Comparison of ENCODE assay signal across 8 cellular contexts in genomic region chr19:30228113-30228725, GRCh38.
DNase-seq lines count a peak whose midpoint lies in the region; ATAC-seq and TF ChIP-seq lines count a peak whose summit lies in the region.

No MANE protein-coding gene starts in this region.

- no peak overlapping the region for H2BK120ac ChIP-seq in trophoblast cell (ENCODE audit: insufficient read depth, low read length, poor library complexity)

- POLR2A ChIA-PET in CD8-positive, alpha-beta memory T cell (lab: Charles Lee) = no interaction called here

- no peaks in the 10 kb centered on the region for H3K79me1 ChIP-seq in trophoblast cell (ENCODE audit: low read length)

- H2AK5ac ChIP-seq in trophoblast cell (ENCODE audit: low read length) = no peak overlapping the region

- H3K18ac ChIP-seq in trophoblast cell (ENCODE audit: low read length) = no peak overlapping the region

- H3K9ac ChIP-seq in fibroblast of lung (ENCODE audit: insufficient read depth, low read length) (peak overlapping the region; percentile 16), trophoblast cell (ENCODE audit: low read length) (no peak overlapping the region)

- H4K8ac ChIP-seq in trophoblast cell (ENCODE audit: low read depth, low read length) = no peak overlapping the region

- TF ChIP-seq CTCF in fibroblast of lung (conservative IDR thresholded peaks at IDR 0.05 in 1 of 2, IDR thresholded peaks at IDR 0.05 in 1 of 2; ENCODE audit: low read depth in 1 of 2, low read length in 2 of 2) = no peak

- no peak overlapping the region for H4K12ac ChIP-seq in trophoblast cell (ENCODE audit: low read depth, low read length)

- no peak overlapping the region for H3K14ac ChIP-seq in trophoblast cell (ENCODE audit: low read length)

- H3K4ac ChIP-seq in trophoblast cell (ENCODE audit: low read depth, low read length) = no peak overlapping the region

- no CpG with 5 or more reads among the region's 43 CpGs for WGBS in trophoblast cell (ENCODE audit: extremely low coverage, insufficient coverage, insufficient read length)

- CTCF ChIA-PET in CD8-positive, alpha-beta memory T cell (lab: Charles Lee) = no interaction called here

- TF ChIP-seq POLR2A in erythroblast (IDR thresholded peaks at IDR 0.05; ENCODE audit: low read length) = no peak

- peak overlapping the region in 1 of 8 donors; percentile 74 for H3K27ac Mint-ChIP-seq in CD8-positive, alpha-beta memory T cell

- H3K36me3 ChIP-seq in CD8-positive, alpha-beta memory T cell (ENCODE audit: insufficient read depth, low read length) = no peaks in the 10 kb centered on the region
- no peaks in the 10 kb centered on the region for H3K36me3 ChIP-seq in fibroblast of lung (ENCODE audit: control insufficient read depth, insufficient read depth, low read length)
- no peaks in the 10 kb centered on the region for H3K36me3 ChIP-seq in trophoblast cell (ENCODE audit: control insufficient read depth in 1 of 2, insufficient read depth in 2 of 2, low read length in 2 of 2)

- no peak overlapping the region for H3K4me3 ChIP-seq in CD8-positive, alpha-beta memory T cell (ENCODE audit: low read length)
- H3K4me3 ChIP-seq in fibroblast of lung (replicated peaks in 1 of 4; ENCODE audit: control extremely low read depth in 1 of 4, insufficient read depth in 1 of 4, low read depth in 3 of 4, low read length in 4 of 4) (peak overlapping the region; percentile 30 to 45 (median 36)), trophoblast cell (ENCODE audit: low read depth, low read length) (peak overlapping the region; percentile 56)

- H3K79me2 ChIP-seq in fibroblast of lung (ENCODE audit: control insufficient read depth, insufficient read depth, low read length) (no peaks in the 10 kb centered on the region), trophoblast cell (ENCODE audit: control insufficient read depth, insufficient read depth, low read length, poor library complexity) (no peaks in the 10 kb centered on the region)

- H3K27me3 ChIP-seq in CD8-positive, alpha-beta memory T cell (ENCODE audit: insufficient read depth, low read length, poor library complexity, severe bottlenecking) = peaks cover 6% of the 10 kb centered on the region
- peaks cover 13% of the 10 kb centered on the region for H3K27me3 ChIP-seq in fibroblast of lung (ENCODE audit: control insufficient read depth, insufficient read depth, low read length)
- H3K27me3 ChIP-seq in trophoblast cell (ENCODE audit: insufficient read depth, low read length) = peaks cover 58% of the 10 kb centered on the region

- no peaks in the 10 kb centered on the region for H3K36me3 Mint-ChIP-seq in CD8-positive, alpha-beta memory T cell

- no peak overlapping the region for H4K91ac ChIP-seq in trophoblast cell (ENCODE audit: low read depth, low read length)

- H3K27ac ChIP-seq in CD8-positive, alpha-beta memory T cell (ENCODE audit: low read depth, low read length) = no peak overlapping the region
- H3K27ac ChIP-seq in fibroblast of lung (ENCODE audit: insufficient read depth, low read length) (no peak overlapping the region), trophoblast cell (ENCODE audit: low read depth, low read length) (no peak overlapping the region)

- peaks cover 20 to 37% (median 31%) of the 10 kb centered on the region in 3 donors for H3K4me1 Mint-ChIP-seq in CD8-positive, alpha-beta memory T cell

- H2AFZ ChIP-seq in fibroblast of lung (ENCODE audit: low read length) (peak overlapping the region; percentile 35), trophoblast cell (ENCODE audit: insufficient read depth, low read length, poor library complexity) (peak overlapping the region; percentile 6)

- H2BK12ac ChIP-seq in trophoblast cell (ENCODE audit: low read length) = no peak overlapping the region

- H3K23ac ChIP-seq in trophoblast cell (ENCODE audit: low read length) = no peak overlapping the region

- H3K4me1 ChIP-seq in CD8-positive, alpha-beta memory T cell (ENCODE audit: insufficient read depth, low read length) = peaks cover 8% of the 10 kb centered on the region
- H3K4me1 ChIP-seq in fibroblast of lung (ENCODE audit: control insufficient read depth, extremely low read depth, insufficient read depth, low read length) (peaks cover 2% of the 10 kb centered on the region), trophoblast cell (ENCODE audit: control insufficient read depth in 1 of 2, insufficient read depth in 2 of 2, low read length in 2 of 2) (peaks cover 6 to 10% of the 10 kb centered on the region in 2 experiments)

- no peak overlapping the region for H2BK5ac ChIP-seq in trophoblast cell (ENCODE audit: low read depth, low read length, poor library complexity)

- H3K27me3 Mint-ChIP-seq in CD8-positive, alpha-beta memory T cell = peaks cover 60 to 74% of the 10 kb centered on the region in 2 donors

- no peaks in the 10 kb centered on the region for H4K20me1 ChIP-seq in fibroblast of lung (ENCODE audit: control insufficient read depth, extremely low read depth, insufficient read depth, low read length)

- H3K9me3 ChIP-seq in CD8-positive, alpha-beta memory T cell (ENCODE audit: low read length) = no peaks in the 10 kb centered on the region
- H3K9me3 ChIP-seq in fibroblast of lung (ENCODE audit: control insufficient read depth, insufficient read depth, low read depth, low read length) (no peaks in the 10 kb centered on the region), trophoblast cell (ENCODE audit: insufficient read depth, low read depth, low read length) (peaks cover 2% of the 10 kb centered on the region)

- no peak for DNase-seq in CD8-positive, alpha-beta memory T cell
- peak; percentile 18 for DNase-seq in NCI-H82 treated with DMSO at 0.1 percent for 48 hours (lab: John Stamatoyannopoulos, UW; ENCODE audit: unreplicated experiment)
- DNase-seq in fibroblast of lung (ENCODE audit: low read depth in 2 of 2) = no peak
- no peak for DNase-seq in trophoblast cell
- DNase-seq in erythroblast (lab: John Stamatoyannopoulos, UW) = no peak
- DNase-seq in COLO829 (ENCODE audit: low spot score) = no peak
- no peak for DNase-seq in activated naive CD4-positive, alpha-beta T cell (lab: John Stamatoyannopoulos, UW)

- H3K4me2 ChIP-seq in fibroblast of lung (ENCODE audit: extremely low read depth, insufficient read depth, low read length) (peak overlapping the region; percentile 82), trophoblast cell (ENCODE audit: low read length) (peak overlapping the region; percentile 87)

- H3K9me3 Mint-ChIP-seq in CD8-positive, alpha-beta memory T cell = peaks cover 0 to 3% (median 0%) of the 10 kb centered on the region in 5 donors

- H3K4me3 Mint-ChIP-seq in CD8-positive, alpha-beta memory T cell = peak overlapping the region in 6 of 7 donors; percentile 34 to 72 (median 50)

- ATAC-seq in HG03378 (IDR thresholded peaks at IDR 0.05; ENCODE audit: unreplicated experiment) = no peak
